Comparison of ENCODE assay signal across 12 cellular contexts in the genomic region with DNA sequence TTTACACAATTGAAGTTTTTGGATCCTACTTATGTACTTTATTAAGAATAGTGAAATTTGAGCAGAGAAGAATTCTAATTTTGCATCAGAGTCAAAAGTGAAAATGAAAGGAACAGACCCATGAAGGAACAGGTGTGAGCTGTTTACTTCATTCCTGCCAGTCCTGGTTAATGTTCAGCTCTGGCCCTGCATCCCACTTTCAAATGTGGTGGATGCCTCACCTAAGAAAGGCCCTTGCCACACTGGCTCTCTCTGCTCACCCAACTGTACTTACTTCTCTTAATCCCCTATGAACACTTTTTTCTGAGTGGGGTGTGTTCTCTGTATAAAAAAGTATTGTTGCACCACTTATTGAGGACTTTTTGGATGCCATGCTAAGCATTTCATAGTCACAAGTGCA. TPM values are rescaled to one million over a fixed set of nuclear protein-coding genes. Genes with fewer than 3 reads are reported as not detected.
DNase-seq lines count a peak whose midpoint lies in the region; ATAC-seq lines count a peak whose summit lies in the region.
"Had no signal": no experiment of that assay in that cellular context is flagged by ENCODE, and none has a peak within 500 bp of the region (broad histone marks: within the 10 kb centered on the region; RNA-seq: fewer than 3 reads in every experiment).

No MANE protein-coding gene starts in this region.

- DNase-seq in left colon (peak; percentile 43 to 60), NOMO-1 (lab: John Stamatoyannopoulos, UW; ENCODE audit: unreplicated experiment in 2 of 2) (no peak), HK-2 (ENCODE audit: unreplicated experiment) (no peak)
- DNase-seq in stimulated activated CD8-positive, alpha-beta memory T cell treated with anti-CD3 and anti-CD28 coated beads, Interleukin-4, amount 100 ng/mL, for 48 hours, result no peak
- DNase-seq: activated B cell treated with CpG ODN at 0.5 μM for 24 hours; IMR-90; naive B cell; stimulated activated CD4-positive, alpha-beta T cell treated with anti-CD3 and anti-CD28 coated beads, Interleukin-2, amount 100 ng/mL, for 24 hours had no signal

- ATAC-seq in GM18873 (IDR thresholded peaks at IDR 0.05; ENCODE audit: low FRiP score, unreplicated experiment) (peak; percentile 95), GM21576 (IDR thresholded peaks at IDR 0.05; ENCODE audit: unreplicated experiment) (peak; percentile 93), HG03520 (IDR thresholded peaks at IDR 0.05; ENCODE audit: unreplicated experiment) (peak; percentile 81), left colon (peak; percentile 65)

- intact Hi-C loops in left colon (cut with DNase I, micrococcal nuclease), result no loop called here

RNA-seq across cellular contexts. Expression of a gene that starts 22.2 kb away (rescaled TPM):
- total RNA-seq in left colon, result 10 to 100 TPM; 26.6 to 32.0 TPM
- total RNA-seq: fibroblast of villous mesenchyme, IMR-90 had no signal

Comparison
In these comparisons a context has a peak if more than half of its experiments do, and no peak if none do; other contexts are left out.
1. DNase-seq: peak in left colon (2 of 2); none in NOMO-1 (0 of 2), stimulated activated CD8-positive, alpha-beta memory T cell treated with anti-CD3 and anti-CD28 coated beads, Interleukin-4, amount 100 ng/mL, for 48 hours (single experiment) and HK-2 (single experiment).
2. Peak in every context shown above with its lines, with median percentiles within 50 percentile points of each other: ATAC-seq.